Comparison of ENCODE assay signal across 14 cellular contexts in the genomic region with DNA sequence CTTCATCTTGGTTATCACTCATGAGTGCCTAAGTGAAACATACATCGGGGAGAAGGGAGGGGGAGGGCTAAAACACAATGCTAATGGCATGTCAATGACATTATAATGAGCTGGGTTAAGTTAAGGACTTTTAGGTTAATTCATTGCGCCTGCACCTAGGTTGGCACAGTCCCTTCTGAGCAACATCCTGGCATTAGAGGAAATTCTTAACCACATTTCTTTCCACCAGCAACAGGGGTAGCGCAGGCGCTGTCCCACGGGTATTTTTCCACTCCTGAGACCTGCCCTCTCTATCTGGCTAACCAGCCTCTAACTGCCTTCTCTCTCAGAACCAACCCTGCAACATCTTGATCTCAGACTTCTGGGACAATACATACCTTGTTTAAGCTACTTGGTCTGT. TPM values are rescaled to one million over a fixed set of nuclear protein-coding genes. Genes with fewer than 3 reads are reported as not detected.
A peak's percentile ranks its signal among the peaks of the same experiment; 100 is the strongest.
DNase-seq lines count a peak whose midpoint lies in the region; ATAC-seq lines count a peak whose summit lies in the region.
"Had no signal": no experiment of that assay in that cellular context is flagged by ENCODE, and none has a peak within 500 bp of the region (broad histone marks: within the 10 kb centered on the region; RNA-seq: fewer than 3 reads in every experiment).

No MANE protein-coding gene starts in this region.

- POLR2A ChIA-PET in CD4-positive, alpha-beta memory T cell (lab: Charles Lee; ENCODE audit: partially characterized antibody) = no interaction called here

- no peak overlapping the region for H3K27ac Mint-ChIP-seq in CD4-positive, alpha-beta memory T cell
- H3K27ac Mint-ChIP-seq: memory B cell had no signal

- no peaks in the 10 kb centered on the region for H3K36me3 Mint-ChIP-seq in CD4-positive, alpha-beta memory T cell
- H3K36me3 Mint-ChIP-seq: CD8-positive, alpha-beta memory T cell; memory B cell had no signal

- H3K4me3 Mint-ChIP-seq in CD4-positive, alpha-beta memory T cell = peak overlapping the region in 3 of 8 donors; percentile 8 to 31 (median 26)
- H3K4me3 Mint-ChIP-seq: CD8-positive, alpha-beta memory T cell; memory B cell had no signal

- H3K36me3 ChIP-seq in CD4-positive, alpha-beta memory T cell (ENCODE audit: insufficient read depth, low read length) = no peaks in the 10 kb centered on the region
- H3K36me3 ChIP-seq: suprapubic skin had no signal

- peaks cover 0 to 1% (median 0%) of the 10 kb centered on the region in 8 donors for H3K9me3 Mint-ChIP-seq in CD4-positive, alpha-beta memory T cell
- H3K9me3 Mint-ChIP-seq: CD8-positive, alpha-beta memory T cell; memory B cell had no signal

- CTCF ChIA-PET in CD4-positive, alpha-beta memory T cell (lab: Charles Lee; ENCODE audit: partially characterized antibody) = no interaction called here

- H3K27me3 Mint-ChIP-seq in CD4-positive, alpha-beta memory T cell = peaks cover 0 to 6% of the 10 kb centered on the region in 2 donors

- peak; percentile 55 for ATAC-seq in HG03457 (IDR thresholded peaks at IDR 0.05; ENCODE audit: unreplicated experiment)
- no peak for ATAC-seq in GM18873 (IDR thresholded peaks at IDR 0.05; ENCODE audit: low FRiP score, unreplicated experiment)
- ATAC-seq in GM19463 (IDR thresholded peaks at IDR 0.05; ENCODE audit: unreplicated experiment) = no peak

- DNase-seq in CD4-positive, alpha-beta memory T cell = peak in 3 of 5 donors; percentile 3 to 17 (median 8)
- DNase-seq in activated T-cell treated with anti-CD3 and anti-CD28 coated beads for 4 hours (peak; percentile 10), NCI-H2227 treated with DMSO at 0.1 percent for 48 hours (lab: John Stamatoyannopoulos, UW) (no peak), NCI-H1417 treated with DMSO at 0.1 percent for 48 hours (lab: John Stamatoyannopoulos, UW) (no peak)
- DNase-seq in stimulated activated CD4-positive, alpha-beta T cell treated with anti-CD3 and anti-CD28 coated beads, Interleukin-1b, Interleukin-23, amount 100 ng/mL, for 48 hours = peak; percentile 46
- DNase-seq: activated CD4-positive, CD25-positive, alpha-beta regulatory T cell; SIG-M5 had no signal

- H3K27me3 ChIP-seq in CD4-positive, alpha-beta memory T cell (ENCODE audit: insufficient read depth, low read length) = no peaks in the 10 kb centered on the region
- H3K27me3 ChIP-seq: suprapubic skin had no signal

- intact Hi-C loops in CD4-positive, alpha-beta memory T cell (cut with micrococcal nuclease) = no loop called here

- peaks cover 20% of the 10 kb centered on the region for H3K4me1 ChIP-seq in CD4-positive, alpha-beta memory T cell (ENCODE audit: insufficient read depth, low read length)
- H3K4me1 ChIP-seq: suprapubic skin had no signal

- H3K27ac ChIP-seq in CD4-positive, alpha-beta memory T cell (ENCODE audit: low read depth, low read length) = no peak overlapping the region
- H3K27ac ChIP-seq: suprapubic skin had no signal

- no peak overlapping the region for H3K4me3 ChIP-seq in CD4-positive, alpha-beta memory T cell (ENCODE audit: low read length in 2 of 2)
- H3K4me3 ChIP-seq: suprapubic skin had no signal

- H3K9me3 ChIP-seq in CD4-positive, alpha-beta memory T cell (ENCODE audit: control insufficient read depth in 1 of 2, low read length in 2 of 2) = no peaks in the 10 kb centered on the region
- H3K9me3 ChIP-seq: suprapubic skin had no signal

- peaks cover 3 to 28% (median 13%) of the 10 kb centered on the region in 4 donors for H3K4me1 Mint-ChIP-seq in CD4-positive, alpha-beta memory T cell

RNA-seq across cellular contexts. Expression of a gene that starts 39.0 kb away (rescaled TPM):
- total RNA-seq in CD4-positive, alpha-beta memory T cell = not detected
- polyA plus RNA-seq in CD4-positive, alpha-beta memory T cell = not detected
- total RNA-seq: osteocyte had no signal
- polyA plus RNA-seq: CD8-positive, alpha-beta memory T cell had no signal

Comparison
In these comparisons a context has a peak if more than half of its experiments do, and no peak if none do; other contexts are left out.
1. DNase-seq: peak in CD4-positive, alpha-beta memory T cell (3 of 5), activated T-cell treated with anti-CD3 and anti-CD28 coated beads for 4 hours (single experiment) and stimulated activated CD4-positive, alpha-beta T cell treated with anti-CD3 and anti-CD28 coated beads, Interleukin-1b, Interleukin-23, amount 100 ng/mL, for 48 hours (single experiment); none in NCI-H2227 treated with DMSO at 0.1 percent for 48 hours (single experiment) and NCI-H1417 treated with DMSO at 0.1 percent for 48 hours (single experiment).